25 cellular contexts compared by ENCODE assay signal in the genomic region with DNA sequence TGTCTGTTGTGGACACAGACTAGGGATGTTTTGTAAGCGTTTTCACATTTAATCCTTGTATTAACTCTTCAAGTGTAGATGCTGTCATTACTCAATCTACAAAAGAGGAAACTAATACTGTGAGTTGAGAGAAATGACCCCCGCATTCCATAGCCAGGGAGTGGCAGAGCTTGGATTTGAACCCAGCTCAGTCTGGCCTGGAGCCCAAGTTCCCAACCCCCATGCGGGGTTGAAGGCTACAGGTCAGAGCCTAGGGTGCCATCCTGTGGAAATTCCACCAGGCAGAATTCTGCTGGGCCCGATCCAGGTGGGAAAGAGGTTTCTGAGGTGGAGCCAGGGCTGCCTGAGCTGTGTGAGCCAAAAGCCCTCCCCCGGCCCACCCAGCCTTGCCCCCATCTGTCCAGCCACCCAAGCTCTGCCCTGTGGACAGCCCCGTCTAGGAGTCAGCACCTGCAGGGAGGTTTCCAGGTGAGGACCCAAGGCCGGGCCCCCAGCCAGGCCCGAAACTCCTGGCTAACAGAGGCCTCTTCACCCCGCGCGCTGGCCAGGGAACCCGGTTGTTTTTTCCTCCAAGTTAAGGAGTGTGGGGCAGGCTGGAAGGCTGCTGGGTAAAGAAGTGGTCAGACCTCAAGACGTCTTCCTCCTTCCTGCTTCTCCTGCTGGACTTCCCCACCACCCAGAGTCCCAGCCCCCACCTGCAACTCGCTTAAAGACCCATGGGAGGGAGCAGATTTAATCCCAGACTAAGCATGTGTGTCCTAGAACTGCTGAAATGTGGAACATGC. TPM values are rescaled to one million over a fixed set of nuclear protein-coding genes. Genes with fewer than 3 reads are reported as not detected.
A peak's percentile ranks its signal among the peaks of the same experiment; 100 is the strongest.
DNase-seq lines count a peak whose midpoint lies in the region; ATAC-seq and TF ChIP-seq lines count a peak whose summit lies in the region.
"Had no signal": no experiment of that assay in that cellular context is flagged by ENCODE, and none has a peak within 500 bp of the region (broad histone marks: within the 10 kb centered on the region; RNA-seq: fewer than 3 reads in every experiment).

No MANE protein-coding gene starts in this region.

- ATAC-seq in GM23338, result no peak
- ATAC-seq: activated naive CD8-positive, alpha-beta T cell treated with anti-CD3 and anti-CD28 coated beads, Interleukin-2, amount 50 U/mL, for 24 hours; naive thymus-derived CD4-positive, alpha-beta T cell; stimulated activated naive CD8-positive, alpha-beta T cell treated with anti-CD3 and anti-CD28 coated beads, Interleukin-15, Interleukin-2, amounts not matched to agents 100 U/mL and 50 U/mL, for 24 hours had no signal

- peaks cover 25% of the 10 kb centered on the region for H3K4me1 ChIP-seq in GM23338 (ENCODE audit: insufficient read depth)
- peaks cover 21% of the 10 kb centered on the region for H3K4me1 ChIP-seq in endodermal cell (ENCODE audit: control insufficient read depth, insufficient read depth, low read length)

- H3K4me3 ChIP-seq in GM23338 (no peak overlapping the region), endodermal cell (ENCODE audit: low read length) (no peak overlapping the region)
- H3K4me3 ChIP-seq: ovary had no signal

- H2AFZ ChIP-seq in GM23338, result no peak overlapping the region

- no peak overlapping the region for H3K4me3 Mint-ChIP-seq in GM23338
- no peak overlapping the region for H3K4me3 Mint-ChIP-seq in endodermal cell
- H3K4me3 Mint-ChIP-seq in neural crest cell, result peak overlapping the region; percentile 44
- H3K4me3 Mint-ChIP-seq: activated naive CD8-positive, alpha-beta T cell treated with anti-CD3 and anti-CD28 coated beads, Interleukin-2, amount 50 U/mL, for 24 hours; CD8-positive, alpha-beta memory T cell; immature natural killer cell; naive thymus-derived CD4-positive, alpha-beta T cell; T-helper 1 cell treated with Interleukin-12 subunit alpha and Interleukin-12 subunit beta and Interleukin-4 antibody, amounts not matched to agents 30 μg/mL and 1 μg/mL, for 36 hours had no signal

- H3F3A ChIP-seq in GM23338 (replicated peaks; ENCODE audit: low read depth), result 0 out of 2 replicates have a peak, but pooled peaks cover 2% of the 10 kb centered on the region

- H3K27ac Mint-ChIP-seq in GM23338, result peak overlapping the region; percentile 77
- H3K27ac Mint-ChIP-seq in endodermal cell, result peak overlapping the region; percentile 60
- peak overlapping the region; percentile 67 for H3K27ac Mint-ChIP-seq in neural crest cell (ENCODE audit: unreplicated experiment)
- H3K27ac Mint-ChIP-seq: activated naive CD8-positive, alpha-beta T cell treated with anti-CD3 and anti-CD28 coated beads, Interleukin-2, amount 50 U/mL, for 24 hours; immature natural killer cell; naive thymus-derived CD4-positive, alpha-beta T cell; T-helper 1 cell treated with Interleukin-12 subunit alpha and Interleukin-12 subunit beta and Interleukin-4 antibody, amounts not matched to agents 30 μg/mL and 1 μg/mL, for 36 hours had no signal

- CTCF ChIA-PET in GM10248 (lab: Yijun Ruan, JAX), result interaction anchor here (2.0 to 2.2 kb wide), 2 partner anchors 51 to 130 kb away, joined by 4 to 8 read pairs; no protein-coding TSS in a partner anchor

- H3K27me3 ChIP-seq in GM23338 (ENCODE audit: insufficient read depth) (no peaks in the 10 kb centered on the region), endodermal cell (ENCODE audit: control insufficient read depth, insufficient read depth, low read length, poor library complexity, severe bottlenecking) (no peaks in the 10 kb centered on the region)
- H3K27me3 ChIP-seq: ovary had no signal

- H3K4me2 ChIP-seq in GM23338, result no peak overlapping the region

- H3K27ac ChIP-seq in GM23338 (ENCODE audit: low read depth) (no peak overlapping the region), endodermal cell (ENCODE audit: low read depth, low read length) (no peak overlapping the region)
- H3K27ac ChIP-seq: brain microvascular endothelial cell, ovary had no signal

- no peaks in the 10 kb centered on the region for H3K9me3 ChIP-seq in endodermal cell (ENCODE audit: control insufficient read depth, low read length)
- H3K9me3 ChIP-seq: ovary had no signal

- H3K79me2 ChIP-seq in GM23338 (replicated peaks; ENCODE audit: insufficient read depth), result peaks cover 43% of the 10 kb centered on the region

- H3K27me3 Mint-ChIP-seq in GM23338 (ENCODE audit: insufficient read depth, low read depth, poor library complexity) (peaks cover 9% of the 10 kb centered on the region), endodermal cell (ENCODE audit: insufficient read depth) (no peaks in the 10 kb centered on the region), neural crest cell (ENCODE audit: low read depth) (peaks cover 9% of the 10 kb centered on the region)

- TF ChIP-seq POLR2A in erythroblast (IDR thresholded peaks at IDR 0.05; ENCODE audit: low read length), result no peak

- peaks cover 2% of the 10 kb centered on the region; the same call in 1 of the 2 replicates for H4K20me1 ChIP-seq in GM23338 (replicated peaks; ENCODE audit: insufficient read depth)

- DNase-seq in CMK (ENCODE audit: low read depth) (peak; percentile 44), GM23338 (ENCODE audit: low spot score) (no peak), endodermal cell (no peak), neural crest cell (ENCODE audit: low read depth, low spot score) (no peak), putamen (ENCODE audit: low spot score) (no peak), GM10248 (ENCODE audit: extremely low spot score) (no peak), erythroblast (lab: John Stamatoyannopoulos, UW) (no peak), inferior parietal cortex (ENCODE audit: extremely low spot score) (no peak)
- DNase-seq: activated CD4-positive, alpha-beta T cell treated with anti-CD3 and anti-CD28 coated beads, Interleukin-2, amount 50 U/mL, for 4 hours; activated effector memory CD4-positive, alpha-beta T cell treated with Interleukin-2 at 50 U/mL for 16 hours; activated naive CD8-positive, alpha-beta T cell treated with anti-CD3 and anti-CD28 coated beads, Interleukin-2, amount 50 U/mL, for 24 hours; brain microvascular endothelial cell; CD8-positive, alpha-beta memory T cell; DMS79 treated with DMSO at 0.1 percent for 48 hours; immature natural killer cell; naive thymus-derived CD4-positive, alpha-beta T cell; NCI-H1105 treated with DMSO at 0.1 percent for 48 hours; NCI-H2107; NCI-H526; ovary; SHP77; stimulated activated CD4-positive, alpha-beta T cell treated with anti-CD3 and anti-CD28 coated beads, Interleukin-2, amount 100 ng/mL, for 24 hours; stimulated activated naive CD8-positive, alpha-beta T cell treated with anti-CD3 and anti-CD28 coated beads, Interleukin-15, Interleukin-2, amounts not matched to agents 100 U/mL and 50 U/mL, for 24 hours; trophoblast cell had no signal

- H3K4me1 Mint-ChIP-seq in GM23338 (peaks cover 38% of the 10 kb centered on the region), endodermal cell (peaks cover 41% of the 10 kb centered on the region), neural crest cell (peaks cover 35% of the 10 kb centered on the region)
- H3K4me1 Mint-ChIP-seq: activated naive CD8-positive, alpha-beta T cell treated with anti-CD3 and anti-CD28 coated beads, Interleukin-2, amount 50 U/mL, for 24 hours had no signal

- no peak overlapping the region for H3K9ac ChIP-seq in endodermal cell (ENCODE audit: extremely low read depth, low read length, poor library complexity, severe bottlenecking)

- POLR2A ChIA-PET in GM10248 (lab: Yijun Ruan, JAX), result no interaction called here

- TF ChIP-seq CTCF in GM23338 (conservative IDR thresholded peaks at IDR 0.05; ENCODE audit: low read depth in 2 of 2) (no peak), endodermal cell (conservative IDR thresholded peaks at IDR 0.05) (no peak), neural crest cell (conservative IDR thresholded peaks at IDR 0.05) (no peak), GM10248 (IDR thresholded peaks at IDR 0.05; ENCODE audit: control extremely low read depth, extremely low read depth, low read depth, missing control alignments) (no peak)

- H3K9me2 ChIP-seq in GM23338 (ENCODE audit: insufficient read depth), result no peaks in the 10 kb centered on the region

- H3K36me3 ChIP-seq in GM23338 (ENCODE audit: insufficient read depth) (no peaks in the 10 kb centered on the region), endodermal cell (ENCODE audit: control insufficient read depth, insufficient read depth, low read length) (peaks cover 12% of the 10 kb centered on the region)
- H3K36me3 ChIP-seq: brain microvascular endothelial cell, ovary had no signal

- peaks cover 9% of the 10 kb centered on the region; the same call in 2 of the 3 replicates for H3K36me3 Mint-ChIP-seq in GM23338 (ENCODE audit: low read depth)
- peaks cover 9% of the 10 kb centered on the region for H3K36me3 Mint-ChIP-seq in endodermal cell (ENCODE audit: low read depth)
- peaks cover 3% of the 10 kb centered on the region for H3K36me3 Mint-ChIP-seq in neural crest cell (ENCODE audit: low read depth)
- H3K36me3 Mint-ChIP-seq: CD8-positive, alpha-beta memory T cell; immature natural killer cell; naive thymus-derived CD4-positive, alpha-beta T cell had no signal

- no peaks in the 10 kb centered on the region for H3K9me3 Mint-ChIP-seq in GM23338
- H3K9me3 Mint-ChIP-seq in endodermal cell, result no peaks in the 10 kb centered on the region
- no peaks in the 10 kb centered on the region for H3K9me3 Mint-ChIP-seq in neural crest cell
- H3K9me3 Mint-ChIP-seq: activated naive CD8-positive, alpha-beta T cell treated with anti-CD3 and anti-CD28 coated beads, Interleukin-2, amount 50 U/mL, for 24 hours; CD8-positive, alpha-beta memory T cell; immature natural killer cell; T-helper 1 cell treated with Interleukin-12 subunit alpha and Interleukin-12 subunit beta and Interleukin-4 antibody, amounts not matched to agents 30 μg/mL and 1 μg/mL, for 36 hours had no signal

- 79 to 96% methylated on average over 7 to 14 of the region's 14 CpGs for WGBS in endodermal cell (ENCODE audit: insufficient coverage in 1 of 2, insufficient read length in 1 of 2), 2 experiments

RNA-seq across cellular contexts. Expression of a gene that starts 5.7 kb away (rescaled TPM):
- 72.4 and 79.1 TPM in 2 replicates for total RNA-seq in GM23338 (2014; rRNA removed; shearing (Covaris generic))
- 10.9 and 11.5 TPM in 2 replicates for polyA plus RNA-seq in GM23338 (2016; fragmentation: Nextera tagmentation; extraction: Ambion mirVana)
- total RNA-seq in endodermal cell, result 100 to 1,000 TPM in 1 of 2 donors, 10 to 100 TPM in 1; 99.8 to 105 TPM
- polyA plus RNA-seq in endodermal cell (2013, experiment 1 of 2), result 34.0 TPM
- 34.0 TPM for polyA plus RNA-seq in endodermal cell (2013, experiment 2 of 2)
- 36.6 and 38.9 TPM in 2 replicates for total RNA-seq in neural crest cell

RNA-seq across cellular contexts. Expression of a gene that starts 30.0 kb away (rescaled TPM):
- total RNA-seq in GM23338 (2014; rRNA removed; shearing (Covaris generic)), result 102 and 118 TPM in 2 replicates
- 67.1 and 79.6 TPM in 2 replicates for polyA plus RNA-seq in GM23338 (2016; fragmentation: Nextera tagmentation; extraction: Ambion mirVana)
- 100 to 1,000 TPM; 139 to 163 TPM for total RNA-seq in endodermal cell
- polyA plus RNA-seq in endodermal cell (2013, experiment 1 of 2), result 62.2 TPM
- polyA plus RNA-seq in endodermal cell (2013, experiment 2 of 2), result 62.7 TPM
- 74.8 and 77.5 TPM in 2 replicates for total RNA-seq in neural crest cell

RNA-seq across cellular contexts. Expression of a gene that starts 30.7 kb away (rescaled TPM):
- 4.3 and 10.0 TPM in 2 replicates for total RNA-seq in GM23338 (2014; rRNA removed; shearing (Covaris generic))
- 1.4 and 1.7 TPM in 2 replicates for polyA plus RNA-seq in GM23338 (2016; fragmentation: Nextera tagmentation; extraction: Ambion mirVana)
- total RNA-seq in endodermal cell (10 to 100 TPM in 1 of 2 donors, 1 to 10 TPM in 1; 9.8 to 10.8 TPM), neural crest cell (13.9 and 15.5 TPM in 2 replicates)
- polyA plus RNA-seq in endodermal cell (2013, experiment 1 of 2), result 11.5 TPM
- 8.2 TPM for polyA plus RNA-seq in endodermal cell (2013, experiment 2 of 2)
